ENCODE assay signal across 10 cellular contexts in the genomic region with DNA sequence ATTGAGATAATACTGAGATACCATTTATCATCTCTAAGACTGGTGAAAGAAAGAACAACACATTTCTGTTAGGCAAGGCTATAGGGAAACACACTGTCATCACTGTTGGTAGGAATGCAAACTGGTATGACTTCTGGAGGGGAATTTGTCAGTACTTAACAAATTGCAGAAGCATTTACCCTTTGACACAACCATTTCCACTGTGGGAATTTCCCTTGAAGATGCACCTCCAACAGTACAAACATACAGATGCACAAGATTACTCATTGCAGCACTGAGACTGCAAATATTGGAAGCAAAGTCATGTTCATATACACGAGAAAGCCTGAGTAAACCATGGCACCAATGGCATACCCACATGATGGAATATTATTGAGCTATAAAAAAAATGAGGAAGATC.
DNase-seq lines count a peak whose midpoint lies in the region; ATAC-seq and TF ChIP-seq lines count a peak whose summit lies in the region.
"Had no signal": no experiment of that assay in that cellular context is flagged by ENCODE, and none has a peak within 500 bp of the region (broad histone marks: within the 10 kb centered on the region; RNA-seq: fewer than 3 reads in every experiment).

No MANE protein-coding gene starts in this region.

- ATAC-seq in GM18498 (IDR thresholded peaks at IDR 0.05; ENCODE audit: unreplicated experiment) (peak; percentile 78), HG03139 (IDR thresholded peaks at IDR 0.05; ENCODE audit: unreplicated experiment) (peak; percentile 73), HG03571 (IDR thresholded peaks at IDR 0.05; ENCODE audit: unreplicated experiment) (no peak)

- TF ChIP-seq CTCF in GM20000 (IDR thresholded peaks at IDR 0.05; ENCODE audit: extremely low read depth, missing control alignments) = no peak

- peak; percentile 65 for DNase-seq in GM20000 (ENCODE audit: low spot score)
- peak; percentile 6 for DNase-seq in fibroblast of the conjunctiva (ENCODE audit: low read depth)
- DNase-seq in NCI-H2107 treated with DMSO at 0.1 percent for 48 hours (lab: John Stamatoyannopoulos, UW; ENCODE audit: unreplicated experiment) = no peak
- no peak for DNase-seq in NAMALWA (ENCODE audit: low spot score)
- no peak for DNase-seq in superior temporal gyrus (ENCODE audit: extremely low spot score)
- DNase-seq: activated CD4-positive, CD25-positive, alpha-beta regulatory T cell treated with anti-CD3 and anti-CD28 coated beads, Interleukin-2, amount 50 U/mL, for 72 hours; NCI-H187 had no signal

Comparison
In these comparisons a context has a peak if more than half of its experiments do, and no peak if none do; other contexts are left out.
1. DNase-seq: peak in GM20000 (single experiment) and fibroblast of the conjunctiva (single experiment); none in NCI-H2107 treated with DMSO at 0.1 percent for 48 hours (single experiment), NAMALWA (single experiment) and superior temporal gyrus (single experiment).